In genomic region chr10:6721964-6722615, GRCh38 we compare ENCODE assay signal across 12 cellular contexts.
DNase-seq lines count a peak whose midpoint lies in the region; ATAC-seq and TF ChIP-seq lines count a peak whose summit lies in the region.
"Had no signal": no experiment of that assay in that cellular context is flagged by ENCODE, and none has a peak within 500 bp of the region (broad histone marks: within the 10 kb centered on the region; RNA-seq: fewer than 3 reads in every experiment).

No MANE protein-coding gene starts in this region.

- H2AK5ac ChIP-seq in mesendoderm (ENCODE audit: low read length), result no peak overlapping the region

- H4K5ac ChIP-seq in mesendoderm (ENCODE audit: low read length), result no peak overlapping the region

- peak; percentile 40 for ATAC-seq in body of pancreas
- ATAC-seq in right cardiac atrium, result peak; percentile 35 to 90
- ATAC-seq in activated T-cell treated with anti-CD3 and anti-CD28 coated beads, Interleukin-2, amount 50 U/mL, for 72 hours (replicated peaks in 1 of 2), result no peak

- H3K9me3 ChIP-seq in body of pancreas (no peaks in the 10 kb centered on the region), right cardiac atrium (ENCODE audit: control insufficient read depth, low read length) (no peaks in the 10 kb centered on the region), stomach (no peaks in the 10 kb centered on the region)

- H3K4me3 Mint-ChIP-seq in activated T-cell treated with anti-CD3 and anti-CD28 coated beads, Interleukin-2, amount 50 U/mL, for 72 hours, result no peak overlapping the region

- H3K4me1 Mint-ChIP-seq in activated T-cell treated with anti-CD3 and anti-CD28 coated beads, Interleukin-2, amount 50 U/mL, for 72 hours (ENCODE audit: low read depth), result peaks cover 11% of the 10 kb centered on the region

- no peak overlapping the region for H3K9ac ChIP-seq in mesendoderm (ENCODE audit: low read length)

- intact Hi-C loops in body of pancreas (cut with DNase I) (no loop called here), right cardiac atrium (cut with DNase I) (no loop called here), stomach (cut with DNase I; ENCODE audit: low total_unique reads) (no loop called here)

- H3K4ac ChIP-seq in mesendoderm (ENCODE audit: low read depth, low read length), result no peak overlapping the region

- DNase-seq in HS-5 (ENCODE audit: low read depth) (peak; percentile 74), body of pancreas (no peak), right cardiac atrium (no peak), stomach (no peak), SIG-M5 (lab: John Stamatoyannopoulos, UW) (no peak), mesendoderm (no peak)
- no peak for DNase-seq in activated T-cell treated with anti-CD3 and anti-CD28 coated beads, Interleukin-2, amount 50 U/mL, for 72 hours
- DNase-seq in effector CD4-positive, alpha-beta T cell, result no peak
- DNase-seq: Karpas-422, posterior cingulate gyrus, RPMI8226, substantia nigra had no signal

- H3K79me1 ChIP-seq in mesendoderm (ENCODE audit: low read length), result no peaks in the 10 kb centered on the region

- TF ChIP-seq CTCF in body of pancreas (IDR thresholded peaks at IDR 0.05) (no peak), stomach (IDR thresholded peaks at IDR 0.05) (no peak)

- no peaks in the 10 kb centered on the region for H3K4me1 ChIP-seq in body of pancreas
- no peaks in the 10 kb centered on the region for H3K4me1 ChIP-seq in right cardiac atrium (ENCODE audit: control insufficient read depth, insufficient read depth, low read length)
- H3K4me1 ChIP-seq in stomach, result peaks cover 0 to 6% (median 0%) of the 10 kb centered on the region in 4 donors
- peaks cover 5% of the 10 kb centered on the region for H3K4me1 ChIP-seq in mesendoderm (ENCODE audit: control insufficient read depth, low read depth, low read length)

- TF ChIP-seq EP300 in stomach (IDR thresholded peaks at IDR 0.05), result no peak

- peaks cover 61% of the 10 kb centered on the region for H3K27me3 Mint-ChIP-seq in activated T-cell treated with anti-CD3 and anti-CD28 coated beads, Interleukin-2, amount 50 U/mL, for 72 hours (ENCODE audit: low read depth)

- H3K36me3 ChIP-seq in body of pancreas (replicated peaks in 1 of 2; ENCODE audit: insufficient read depth in 1 of 2, low read depth in 2 of 2) (no peaks in the 10 kb centered on the region), stomach (no peaks in the 10 kb centered on the region), mesendoderm (ENCODE audit: control insufficient read depth, insufficient read depth, low read length) (no peaks in the 10 kb centered on the region)

- H3K4me3 ChIP-seq in body of pancreas (no peak overlapping the region), right cardiac atrium (ENCODE audit: low read length) (no peak overlapping the region), stomach (no peak overlapping the region), mesendoderm (ENCODE audit: low read length) (no peak overlapping the region)

- H3K56ac ChIP-seq in mesendoderm (ENCODE audit: low read length), result no peak overlapping the region

- no peak overlapping the region for H2BK5ac ChIP-seq in mesendoderm (ENCODE audit: low read length)

- no peak overlapping the region for H2BK15ac ChIP-seq in mesendoderm (replicated peaks; ENCODE audit: low read depth)

- H2BK120ac ChIP-seq in mesendoderm (ENCODE audit: low read depth, low read length), result no peak overlapping the region

- peaks cover 3% of the 10 kb centered on the region in 2 donors for H3K9me3 Mint-ChIP-seq in activated T-cell treated with anti-CD3 and anti-CD28 coated beads, Interleukin-2, amount 50 U/mL, for 72 hours

- no peak overlapping the region for H3K27ac Mint-ChIP-seq in activated T-cell treated with anti-CD3 and anti-CD28 coated beads, Interleukin-2, amount 50 U/mL, for 72 hours

- 56 to 60% methylated on average over 11 of the region's 11 CpGs for WGBS in body of pancreas, 2 donors
- 30% methylated on average over 11 of the region's 11 CpGs for WGBS in right cardiac atrium
- 50 to 65% (median 52%) methylated on average over 11 of the region's 11 CpGs for WGBS in stomach, 5 donors
- WGBS in mesendoderm (ENCODE audit: extremely low coverage, insufficient coverage, low lambda C conversion rate), result no CpG with 5 or more reads among the region's 11 CpGs

- H3K27ac ChIP-seq in body of pancreas (peak overlapping the region in 2 of 4 donors; percentile 3 to 12), right cardiac atrium (ENCODE audit: low read length) (peak overlapping the region; percentile 54), stomach (peak overlapping the region in 4 of 5 donors; percentile 54 to 82 (median 68)), mesendoderm (ENCODE audit: low read depth, low read length) (no peak overlapping the region)

- H4K8ac ChIP-seq in mesendoderm (ENCODE audit: low read depth, low read length), result no peak overlapping the region

- peaks cover 0 to 2% of the 10 kb centered on the region in 2 donors for H3K36me3 Mint-ChIP-seq in activated T-cell treated with anti-CD3 and anti-CD28 coated beads, Interleukin-2, amount 50 U/mL, for 72 hours (ENCODE audit: insufficient read depth in 2 of 2)

- no peaks in the 10 kb centered on the region for H3K79me2 ChIP-seq in mesendoderm (ENCODE audit: control insufficient read depth, insufficient read depth, low read length)

- H3K23ac ChIP-seq in mesendoderm (ENCODE audit: low read length), result no peak overlapping the region

- no peak overlapping the region for H3K18ac ChIP-seq in mesendoderm (ENCODE audit: low read length)

- H3K27me3 ChIP-seq in body of pancreas, result peaks cover 0 to 8% of the 10 kb centered on the region in 2 donors
- H3K27me3 ChIP-seq in right cardiac atrium (ENCODE audit: control insufficient read depth, insufficient read depth), result no peaks in the 10 kb centered on the region
- peaks cover 0 to 50% (median 3%) of the 10 kb centered on the region in 3 donors for H3K27me3 ChIP-seq in stomach
- H3K27me3 ChIP-seq in mesendoderm (ENCODE audit: insufficient read depth, low read length, poor library complexity), result no peaks in the 10 kb centered on the region

- no peak for TF ChIP-seq POLR2A in body of pancreas (IDR thresholded peaks at IDR 0.05)
- no peak for TF ChIP-seq POLR2A in stomach (IDR thresholded peaks at IDR 0.05)

- no peak overlapping the region for H3K4me2 ChIP-seq in mesendoderm (ENCODE audit: low read length)

Comparison
In these comparisons a context has a peak if more than half of its experiments do, and no peak if none do; other contexts are left out.
1. ATAC-seq: peak in body of pancreas (single experiment) and right cardiac atrium (2 of 2); none in activated T-cell treated with anti-CD3 and anti-CD28 coated beads, Interleukin-2, amount 50 U/mL, for 72 hours (0 of 2).